ENCODE assay signal across 16 cellular contexts in the genomic region with DNA sequence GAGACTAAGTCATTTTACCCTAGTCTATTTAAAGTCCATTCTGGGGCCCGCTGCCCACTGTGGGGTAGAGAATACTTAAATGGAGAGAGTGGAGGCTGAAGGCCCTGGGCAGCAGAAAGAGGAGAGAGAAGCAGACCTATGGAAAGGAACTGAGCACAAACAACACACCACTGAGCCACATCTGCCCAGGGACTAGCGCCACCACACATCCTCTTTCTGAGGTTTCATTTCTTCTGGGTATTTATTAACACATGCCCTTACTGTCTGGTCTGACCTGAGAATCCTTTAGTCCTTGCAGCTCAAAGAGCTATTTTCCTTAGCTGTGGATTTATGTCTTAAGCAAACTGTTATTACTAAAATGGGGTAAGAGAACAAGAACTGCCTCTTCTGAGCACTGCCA.
DNase-seq lines count a peak whose midpoint lies in the region; ATAC-seq and TF ChIP-seq lines count a peak whose summit lies in the region.
"Had no signal": no experiment of that assay in that cellular context is flagged by ENCODE, and none has a peak within 500 bp of the region (broad histone marks: within the 10 kb centered on the region; RNA-seq: fewer than 3 reads in every experiment).

No MANE protein-coding gene starts in this region.

- peak overlapping the region; percentile 7; the same call in 1 of the 2 replicates for H3K9ac ChIP-seq in PC-3 (ENCODE audit: low read length)
- H3K9ac ChIP-seq: BLaER1 had no signal

- H3K27me3 ChIP-seq in PC-3 (ENCODE audit: low read length): no peaks in the 10 kb centered on the region
- H3K27me3 ChIP-seq: BLaER1 had no signal

- POLR2A ChIA-PET in PC-3 (lab: Charles Lee; ENCODE audit: unreplicated experiment): no interaction called here

- H3K27ac ChIP-seq in PC-3 (ENCODE audit: low read length): peak overlapping the region; percentile 66
- H3K27ac ChIP-seq: BLaER1 had no signal

- H3K79me2 ChIP-seq in PC-3 (ENCODE audit: low read length): no peaks in the 10 kb centered on the region

- no peaks in the 10 kb centered on the region for H3K9me2 ChIP-seq in PC-3 (replicated peaks; ENCODE audit: low read length)

- CTCF ChIA-PET in PC-3 (lab: Charles Lee): interaction anchor here (0.5 kb wide), 1 partner anchor 118 kb away, joined by 3 read pairs; no protein-coding TSS in a partner anchor

- H3K9me3 ChIP-seq in PC-3 (ENCODE audit: low read length): no peaks in the 10 kb centered on the region
- H3K9me3 ChIP-seq: BLaER1 had no signal

- no peak for DNase-seq in PC-3
- no peak for DNase-seq in GOT3 (lab: John Stamatoyannopoulos, UW)
- no peak for DNase-seq in dermis blood vessel endothelial cell
- DNase-seq in hypothalamus (lab: John Stamatoyannopoulos, UW): no peak
- DNase-seq in superior temporal gyrus (ENCODE audit: extremely low spot score): no peak
- DNase-seq: activated CD4-positive, alpha-beta memory T cell treated with anti-CD3 and anti-CD28 coated beads, Interleukin-2, amount 10 ng/mL, durations not matched to agents 7 days and 5 days; activated gamma-delta T cell; kidney; NCI-H187 treated with DMSO at 0.1 percent for 48 hours; NCI-H774; SHP77 treated with DMSO at 0.1 percent for 48 hours had no signal

- no peaks in the 10 kb centered on the region for H3F3A ChIP-seq in PC-3 (ENCODE audit: low read length, unreplicated experiment)

- peak overlapping the region; percentile 38 for H3K4me2 ChIP-seq in PC-3 (ENCODE audit: low read length)
- H3K4me2 ChIP-seq: BLaER1 had no signal

- H3K4me3 ChIP-seq in PC-3 (ENCODE audit: low read length): no peak overlapping the region
- H3K4me3 ChIP-seq: BLaER1, K562 had no signal

- no peaks in the 10 kb centered on the region for H4K20me1 ChIP-seq in PC-3 (ENCODE audit: low read length)
- H4K20me1 ChIP-seq: BLaER1 had no signal

- intact Hi-C loops in PC-3 (cut with micrococcal nuclease): loop anchor here (5.0 kb wide), 1 partner anchor 50 kb away; no protein-coding TSS in a partner anchor

- 0 out of 2 replicates have a peak overlapping the region, but pooled peaks have one; percentile 17 for H2AFZ ChIP-seq in PC-3 (ENCODE audit: low read length)

- no peaks in the 10 kb centered on the region for H3K36me3 ChIP-seq in PC-3 (ENCODE audit: low read depth, low read length)
- H3K36me3 ChIP-seq: BLaER1 had no signal

- ATAC-seq in GM18907 (IDR thresholded peaks at IDR 0.05; ENCODE audit: unreplicated experiment) (peak; percentile 91), GM21717 (IDR thresholded peaks at IDR 0.05; ENCODE audit: unreplicated experiment) (peak; percentile 74), HG03139 (IDR thresholded peaks at IDR 0.05; ENCODE audit: unreplicated experiment) (peak; percentile 65), PC-3 (no peak)
- ATAC-seq: K562 had no signal

- BruUV-seq in PC-3 (replicated peaks; lab: Mats Ljungman, UMichigan): no TSS peak

- peaks cover 41% of the 10 kb centered on the region for H3K4me1 ChIP-seq in PC-3 (ENCODE audit: insufficient read depth, low read length)

- no peak for TF ChIP-seq CTCF in PC-3 (conservative IDR thresholded peaks at IDR 0.05; ENCODE audit: low read depth, low read length)
